8 cellular contexts compared by ENCODE assay signal in genomic region chr5:32585122-32585445, GRCh38. TPM values are rescaled to one million over a fixed set of nuclear protein-coding genes. Genes with fewer than 3 reads are reported as not detected.
DNase-seq lines count a peak whose midpoint lies in the region; ATAC-seq and TF ChIP-seq lines count a peak whose summit lies in the region.

No MANE protein-coding gene starts in this region.

- H3K36me3 ChIP-seq in heart right ventricle, result peaks cover 0 to 21% (median 10%) of the 10 kb centered on the region in 9 donors
- H3K36me3 ChIP-seq in mucosa of descending colon (ENCODE audit: low read depth), result no peaks in the 10 kb centered on the region
- H3K36me3 ChIP-seq in vagina, result peaks cover 0 to 12% of the 10 kb centered on the region in 2 donors

- H3K27me3 Mint-ChIP-seq in brain, result peaks cover 5% of the 10 kb centered on the region

- H3K4me1 Mint-ChIP-seq in brain, result peaks cover 47% of the 10 kb centered on the region

- peak overlapping the region; percentile 92 to 99 (median 97) for H3K4me3 Mint-ChIP-seq in brain

- DNase-seq in heart right ventricle (no peak), Right ventricle myocardium inferior (ENCODE audit: missing footprints) (no peak), mucosa of descending colon (no peak), vagina (ENCODE audit: extremely low spot score in 2 of 2) (no peak), NCI-H69 (lab: John Stamatoyannopoulos, UW) (no peak), NCI-H446 (lab: John Stamatoyannopoulos, UW) (no peak)

- no peak for TF ChIP-seq CTCF in heart right ventricle (IDR thresholded peaks at IDR 0.05)
- no peak for TF ChIP-seq CTCF in brain (conservative IDR thresholded peaks at IDR 0.05)
- TF ChIP-seq CTCF in mucosa of descending colon (IDR thresholded peaks at IDR 0.05), result no peak
- TF ChIP-seq CTCF in vagina (IDR thresholded peaks at IDR 0.05), result no peak

- peaks cover 14% of the 10 kb centered on the region for H3K36me3 Mint-ChIP-seq in brain

- H3K4me1 ChIP-seq in heart right ventricle (peaks cover 0 to 81% (median 23%) of the 10 kb centered on the region in 9 donors), mucosa of descending colon (ENCODE audit: low read depth) (peaks cover 11% of the 10 kb centered on the region), vagina (peaks cover 20% of the 10 kb centered on the region)

- H3K9me3 ChIP-seq in heart right ventricle, result peaks cover 0 to 16% (median 0%) of the 10 kb centered on the region in 11 donors
- peaks cover 2% of the 10 kb centered on the region for H3K9me3 ChIP-seq in mucosa of descending colon
- H3K9me3 ChIP-seq in vagina, result no peaks in the 10 kb centered on the region

- peaks cover 0 to 7% (median 0%) of the 10 kb centered on the region in 5 experiments for H3K9me3 Mint-ChIP-seq in brain

- WGBS in heart right ventricle, 2 donors, result 26 to 28% methylated on average over 8 of the region's 8 CpGs

- H3K27me3 ChIP-seq in heart right ventricle (no peaks in the 10 kb centered on the region), vagina (no peaks in the 10 kb centered on the region)

- no peak for TF ChIP-seq POLR2A in vagina (IDR thresholded peaks at IDR 0.05)

- ATAC-seq in heart right ventricle (no peak), Right ventricle myocardium inferior (no peak), mucosa of descending colon (no peak), HG02970 (IDR thresholded peaks at IDR 0.05; ENCODE audit: low FRiP score, unreplicated experiment) (no peak)

- intact Hi-C loops in heart right ventricle (cut with DNase I), result loop anchor here in 7 of 10 donors (5.0 to 10.0 kb wide), 6 partner anchors 78 to 480 kb away; no protein-coding TSS in a partner anchor
- intact Hi-C loops in Right ventricle myocardium inferior (cut with DNase I), result loop anchor here (1.0 kb wide), 1 partner anchor 80 kb away; no protein-coding TSS in a partner anchor
- intact Hi-C loops in mucosa of descending colon (cut with DNase I, micrococcal nuclease), result no loop called here
- intact Hi-C loops in vagina (cut with DNase I), result loop anchor here (5.0 kb wide), 1 partner anchor 143 kb away; the partner anchor contains the start of gene ZFR

- peak overlapping the region; percentile 93 to 97 (median 95) for H3K27ac Mint-ChIP-seq in brain

- H3K4me3 ChIP-seq in heart right ventricle (peak overlapping the region; percentile 69 to 97 (median 88)), mucosa of descending colon (peak overlapping the region; percentile 98), vagina (peak overlapping the region; percentile 74 to 82)

- H3K27ac ChIP-seq in heart right ventricle, result peak overlapping the region in 9 of 10 donors; percentile 97 to 100 (median 99)
- H3K27ac ChIP-seq in vagina, result no peak overlapping the region

RNA-seq across cellular contexts. Expression of gene SUB1, which starts 0.3 kb away (rescaled TPM):
- total RNA-seq in heart right ventricle (100 to 1,000 TPM; 169 to 224 (median 188) TPM), Right ventricle myocardium inferior (187 TPM), mucosa of descending colon (100 to 1,000 TPM; 134 to 174 (median 156) TPM), vagina (71.9 TPM)
- polyA plus RNA-seq in heart right ventricle (100 to 1,000 TPM in 1 of 2 donors, 10 to 100 TPM in 1; 86.8 to 141 TPM), brain (ENCODE audit: insufficient read depth, low read depth, low replicate concordance) (262 TPM)

Comparison
In these comparisons a context has a peak if more than half of its experiments do, and no peak if none do; other contexts are left out.
1. intact Hi-C loops: an anchor here in heart right ventricle (5.0 to 10.0 kb wide), Right ventricle myocardium inferior (1.0 kb wide) and vagina (5.0 kb wide); none called in mucosa of descending colon.